ENCODE assay signal across 1 cellular context in genomic region chr22:37817705-37818311, GRCh38.
A peak's percentile ranks its signal among the peaks of the same experiment; 100 is the strongest.
TF ChIP-seq lines count a peak whose summit lies in the region.

No MANE protein-coding gene starts in this region.

TF ChIP-seq in HepG2, 621 proteins besides CTCF, POLR2A, EP300 and RAD21 (continued from another document and continues in another):
- TF ChIP-seq ZNF552 (CRISPR knock-in tag; IDR thresholded peaks at IDR 0.05; ENCODE audit: borderline replicate concordance) = 0 out of 2 replicates have a peak, but pooled peaks have one; percentile 33
- peak; percentile 84 for TF ChIP-seq SIX4 (CRISPR knock-in tag; IDR thresholded peaks at IDR 0.05)
- peak; percentile 76 for TF ChIP-seq DRAP1 (CRISPR knock-in tag; IDR thresholded peaks at IDR 0.05)
- peak; percentile 59; the same call in 1 of the 2 replicates for TF ChIP-seq KDM5B (CRISPR knock-in tag; IDR thresholded peaks at IDR 0.05; ENCODE audit: borderline replicate concordance)
- no peak for TF ChIP-seq PHB2 (IDR thresholded peaks at IDR 0.05; ENCODE audit: partially characterized antibody)
- TF ChIP-seq FOXK2 (IDR thresholded peaks at IDR 0.05) = no peak
- TF ChIP-seq NFKB2 (CRISPR knock-in tag; IDR thresholded peaks at IDR 0.05; ENCODE audit: borderline replicate concordance) = no peak; the same call in 1 of the 2 replicates
- no peak for TF ChIP-seq ZNF44 (CRISPR knock-in tag; IDR thresholded peaks at IDR 0.05)
- TF ChIP-seq SNAPC2 (CRISPR knock-in tag; IDR thresholded peaks at IDR 0.05) = peak; percentile 74; the same call in 1 of the 2 replicates
- peak; percentile 57; the same call in 1 of the 2 replicates for TF ChIP-seq ZNF232 (CRISPR knock-in tag; IDR thresholded peaks at IDR 0.05; ENCODE audit: borderline replicate concordance)
- peak; percentile 62; the same call in 1 of the 2 replicates for TF ChIP-seq ZNF292 (CRISPR knock-in tag; IDR thresholded peaks at IDR 0.05; ENCODE audit: borderline replicate concordance, low read depth)
- TF ChIP-seq HES4 (CRISPR knock-in tag; IDR thresholded peaks at IDR 0.05; ENCODE audit: borderline replicate concordance) = no peak
- TF ChIP-seq ZNF510 (CRISPR knock-in tag; IDR thresholded peaks at IDR 0.05; ENCODE audit: low read depth) = no peak
- TF ChIP-seq ZMAT3 (CRISPR knock-in tag; conservative IDR thresholded peaks at IDR 0.05) = 0 out of 2 replicates have a peak, but pooled peaks have one; percentile 83
- TF ChIP-seq HOMEZ (CRISPR knock-in tag; IDR thresholded peaks at IDR 0.05; ENCODE audit: low read depth) = 0 out of 2 replicates have a peak, but pooled peaks have one; percentile 42
- no peak for TF ChIP-seq CCAR2 (optimal IDR thresholded peaks at IDR 0.05; ENCODE audit: low read depth, low read length)
- TF ChIP-seq MXD4 (CRISPR knock-in tag; IDR thresholded peaks at IDR 0.05) = peak; percentile 75; the same call in 1 of the 2 replicates
- TF ChIP-seq KLF11 (CRISPR knock-in tag; IDR thresholded peaks at IDR 0.05) = peak; percentile 49; the same call in 1 of the 2 replicates
- TF ChIP-seq KLF13 (CRISPR knock-in tag; IDR thresholded peaks at IDR 0.05) = 0 out of 2 replicates have a peak, but pooled peaks have one; percentile 32
- TF ChIP-seq HNRNPLL (IDR thresholded peaks at IDR 0.05; ENCODE audit: low read depth, low read length, poor library complexity, severe bottlenecking) = peak; percentile 44
- TF ChIP-seq ZNF282 (IDR thresholded peaks at IDR 0.05; ENCODE audit: partially characterized antibody) = no peak
- TF ChIP-seq ZBTB7B (CRISPR knock-in tag; IDR thresholded peaks at IDR 0.05) = peak; percentile 92
- 0 out of 2 replicates have a peak, but pooled peaks have one; percentile 21 for TF ChIP-seq MEIS1 (CRISPR knock-in tag; IDR thresholded peaks at IDR 0.05; ENCODE audit: borderline replicate concordance)
- TF ChIP-seq ZNF513 (CRISPR knock-in tag; conservative IDR thresholded peaks at IDR 0.05) = 0 out of 2 replicates have a peak, but pooled peaks have one; percentile 63
- TF ChIP-seq PAX8 (CRISPR knock-in tag; IDR thresholded peaks at IDR 0.05; ENCODE audit: borderline replicate concordance) = no peak
- TF ChIP-seq RFX1 (IDR thresholded peaks at IDR 0.05) = no peak
- peak; percentile 53; the same call in 1 of the 2 replicates for TF ChIP-seq ARNT2 (CRISPR knock-in tag; IDR thresholded peaks at IDR 0.05; ENCODE audit: low read depth)
- no peak for TF ChIP-seq SUZ12 (IDR thresholded peaks at IDR 0.05; ENCODE audit: low read depth, low read length)
- TF ChIP-seq FOXA3 (CRISPR knock-in tag; IDR thresholded peaks at IDR 0.05) = peak; percentile 54; the same call in 1 of the 2 replicates
- peak; percentile 87 for TF ChIP-seq ZBTB38 (CRISPR knock-in tag; IDR thresholded peaks at IDR 0.05)
- TF ChIP-seq LCORL (IDR thresholded peaks at IDR 0.05) = no peak
- peak; percentile 95 for TF ChIP-seq LCORL (CRISPR knock-in tag; IDR thresholded peaks at IDR 0.05)
- no peak for TF ChIP-seq POLR2AphosphoS2 (IDR thresholded peaks at IDR 0.05; ENCODE audit: low read depth, low read length)
- TF ChIP-seq ZNF136 (CRISPR knock-in tag; IDR thresholded peaks at IDR 0.05; ENCODE audit: low read depth) = no peak
- TF ChIP-seq MAX (IDR thresholded peaks at IDR 0.05) = peak; percentile 55
- TF ChIP-seq SNAPC5 (CRISPR knock-in tag; IDR thresholded peaks at IDR 0.05; ENCODE audit: borderline replicate concordance) = no peak
- TF ChIP-seq ZSCAN12 (CRISPR knock-in tag; IDR thresholded peaks at IDR 0.05) = no peak
- TF ChIP-seq SMAD3 (CRISPR knock-in tag; IDR thresholded peaks at IDR 0.05) = 0 out of 2 replicates have a peak, but pooled peaks have one; percentile 56
- no peak for TF ChIP-seq ZNF431 (CRISPR knock-in tag; IDR thresholded peaks at IDR 0.05; ENCODE audit: borderline replicate concordance, low read depth)
- TF ChIP-seq ZFP82 (CRISPR knock-in tag; IDR thresholded peaks at IDR 0.05; ENCODE audit: borderline replicate concordance) = peak; percentile 46; the same call in 1 of the 2 replicates
- peak; percentile 85; the same call in 1 of the 2 replicates for TF ChIP-seq ZNF616 (CRISPR knock-in tag; IDR thresholded peaks at IDR 0.05; ENCODE audit: low read depth)
- peak; percentile 81; the same call in 1 of the 2 replicates for TF ChIP-seq ZNF350 (CRISPR knock-in tag; IDR thresholded peaks at IDR 0.05; ENCODE audit: borderline replicate concordance, low read depth)
- TF ChIP-seq ELK4 (CRISPR knock-in tag; IDR thresholded peaks at IDR 0.05; ENCODE audit: borderline replicate concordance) = no peak
- no peak; the same call in 1 of the 2 replicates for TF ChIP-seq PRDM10 (CRISPR knock-in tag; IDR thresholded peaks at IDR 0.05; ENCODE audit: low read depth)
- TF ChIP-seq TEAD2 (CRISPR knock-in tag; IDR thresholded peaks at IDR 0.05) = no peak
- TF ChIP-seq ZNF749 (CRISPR knock-in tag; IDR thresholded peaks at IDR 0.05; ENCODE audit: borderline replicate concordance) = no peak
- peak; percentile 80 for TF ChIP-seq GABPB1 (CRISPR knock-in tag; IDR thresholded peaks at IDR 0.05)
- TF ChIP-seq CEBPG (CRISPR knock-in tag; IDR thresholded peaks at IDR 0.05) = peak; percentile 39; the same call in 1 of the 2 replicates
- no peak for TF ChIP-seq SRF (IDR thresholded peaks at IDR 0.05; ENCODE audit: low read depth, low read length)
- no peak for TF ChIP-seq TOPORS (CRISPR knock-in tag; IDR thresholded peaks at IDR 0.05)
- TF ChIP-seq REST (IDR thresholded peaks at IDR 0.05; ENCODE audit: borderline replicate concordance in 1 of 2, low read depth in 1 of 2, low read length in 2 of 2) = peak in 1 of 2 experiments; percentile 20; a peak in 1 of 4 replicates
- TF ChIP-seq HBP1 (CRISPR knock-in tag; IDR thresholded peaks at IDR 0.05; ENCODE audit: low read depth) = no peak
- no peak for TF ChIP-seq ZNF296 (CRISPR knock-in tag; conservative IDR thresholded peaks at IDR 0.05)
- TF ChIP-seq NFE2L2 (IDR thresholded peaks at IDR 0.05; ENCODE audit: low read length) = no peak
